ENCODE assay signal across 12 cellular contexts in genomic region chr20:57458400-57459160, GRCh38.
A peak's percentile ranks its signal among the peaks of the same experiment; 100 is the strongest.
DNase-seq lines count a peak whose midpoint lies in the region; ATAC-seq and TF ChIP-seq lines count a peak whose summit lies in the region.
"Had no signal": no experiment of that assay in that cellular context is flagged by ENCODE, and none has a peak within 500 bp of the region (broad histone marks: within the 10 kb centered on the region; RNA-seq: fewer than 3 reads in every experiment).

No MANE protein-coding gene starts in this region.

- H3K9me3 Mint-ChIP-seq in progenitor cell of endocrine pancreas (ENCODE audit: low read depth), result no peaks in the 10 kb centered on the region
- H3K9me3 Mint-ChIP-seq: activated T-cell treated with anti-CD3 and anti-CD28 coated beads, Interleukin-2, amount 50 U/mL, for 72 hours had no signal

- H3K36me3 Mint-ChIP-seq in progenitor cell of endocrine pancreas (ENCODE audit: insufficient read depth), result no peaks in the 10 kb centered on the region

- peak overlapping the region; percentile 52 for H3K27ac ChIP-seq in left ventricle myocardium inferior (replicated peaks)
- H3K27ac ChIP-seq: BLaER1 had no signal

- H3K4me1 ChIP-seq in adipocyte (ENCODE audit: control insufficient read depth, insufficient read depth, low read length), result peaks cover 22% of the 10 kb centered on the region
- H3K4me1 ChIP-seq in left ventricle myocardium inferior, result peaks cover 48% of the 10 kb centered on the region

- TF ChIP-seq CTCF in left ventricle myocardium inferior (IDR thresholded peaks at IDR 0.05; ENCODE audit: borderline replicate concordance) (no peak), progenitor cell of endocrine pancreas (IDR thresholded peaks at IDR 0.05; ENCODE audit: unreplicated experiment) (no peak)

- peaks cover 3% of the 10 kb centered on the region for H3K4me1 Mint-ChIP-seq in progenitor cell of endocrine pancreas (ENCODE audit: low read depth)

- H3K27me3 ChIP-seq in adipocyte (replicated peaks; ENCODE audit: control insufficient read depth, insufficient read depth, low read length), result peaks cover 29% of the 10 kb centered on the region
- H3K27me3 ChIP-seq in left ventricle myocardium inferior (ENCODE audit: low read depth), result no peaks in the 10 kb centered on the region
- H3K27me3 ChIP-seq: BLaER1 had no signal

- ATAC-seq in HG03565 (IDR thresholded peaks at IDR 0.05; ENCODE audit: unreplicated experiment) (no peak), GM18909 (IDR thresholded peaks at IDR 0.05; ENCODE audit: poor library complexity, unreplicated experiment) (no peak)
- no peak for ATAC-seq in activated CD4-positive, CD25-positive, alpha-beta regulatory T cell treated with anti-CD3 and anti-CD28 coated beads, Interleukin-2, amount 50 U/mL, for 24 hours
- ATAC-seq: activated T-cell treated with anti-CD3 and anti-CD28 coated beads, Interleukin-2, amount 50 U/mL, for 72 hours had no signal

- peaks cover 5% of the 10 kb centered on the region for H3K9me3 ChIP-seq in adipocyte (ENCODE audit: control insufficient read depth, low read length)
- peaks cover 7% of the 10 kb centered on the region for H3K9me3 ChIP-seq in left ventricle myocardium inferior (replicated peaks)
- H3K9me3 ChIP-seq: BLaER1 had no signal

- H3K27ac Mint-ChIP-seq in progenitor cell of endocrine pancreas, result no peak overlapping the region
- H3K27ac Mint-ChIP-seq: activated T-cell treated with anti-CD3 and anti-CD28 coated beads, Interleukin-2, amount 50 U/mL, for 72 hours had no signal

- intact Hi-C loops in left ventricle myocardium inferior (cut with micrococcal nuclease), result no loop called here

- H3K4me3 Mint-ChIP-seq in progenitor cell of endocrine pancreas (ENCODE audit: low read depth), result no peak overlapping the region
- H3K4me3 Mint-ChIP-seq: activated T-cell treated with anti-CD3 and anti-CD28 coated beads, Interleukin-2, amount 50 U/mL, for 72 hours had no signal

- H3K4me3 ChIP-seq in adipocyte (ENCODE audit: low read length) (no peak overlapping the region), left ventricle myocardium inferior (no peak overlapping the region)
- H3K4me3 ChIP-seq: BLaER1 had no signal

- peak; percentile 83 for DNase-seq in CD1c-positive myeloid dendritic cell (ENCODE audit: extremely low spot score)
- DNase-seq in adipocyte (ENCODE audit: low read depth), result peak; percentile 13
- no peak for DNase-seq in left ventricle myocardium inferior
- DNase-seq in putamen (ENCODE audit: low spot score), result peak; percentile 53
- DNase-seq in progenitor cell of endocrine pancreas (ENCODE audit: low spot score, unreplicated experiment), result no peak
- DNase-seq: activated CD4-positive, alpha-beta T cell treated with anti-CD3 and anti-CD28 coated beads for 4 hours; activated T-cell treated with anti-CD3 and anti-CD28 coated beads, Interleukin-2, amount 50 U/mL, for 72 hours; NCI-H146 had no signal

- no peaks in the 10 kb centered on the region for H3K36me3 ChIP-seq in adipocyte (ENCODE audit: control insufficient read depth, insufficient read depth, low read length, severe bottlenecking)
- no peaks in the 10 kb centered on the region for H3K36me3 ChIP-seq in left ventricle myocardium inferior
- H3K36me3 ChIP-seq: BLaER1 had no signal

- peaks cover 13% of the 10 kb centered on the region for H3K27me3 Mint-ChIP-seq in progenitor cell of endocrine pancreas

- peak overlapping the region; percentile 40 for H3K9ac ChIP-seq in adipocyte (ENCODE audit: low read length)
- H3K9ac ChIP-seq: BLaER1 had no signal

Comparison
In these comparisons a context has a peak if more than half of its experiments do, and no peak if none do; other contexts are left out.
1. DNase-seq: peak in CD1c-positive myeloid dendritic cell (single experiment), adipocyte (single experiment) and putamen (single experiment); none in left ventricle myocardium inferior (single experiment) and progenitor cell of endocrine pancreas (single experiment).